ENCODE assay signal across 24 cellular contexts in the genomic region with DNA sequence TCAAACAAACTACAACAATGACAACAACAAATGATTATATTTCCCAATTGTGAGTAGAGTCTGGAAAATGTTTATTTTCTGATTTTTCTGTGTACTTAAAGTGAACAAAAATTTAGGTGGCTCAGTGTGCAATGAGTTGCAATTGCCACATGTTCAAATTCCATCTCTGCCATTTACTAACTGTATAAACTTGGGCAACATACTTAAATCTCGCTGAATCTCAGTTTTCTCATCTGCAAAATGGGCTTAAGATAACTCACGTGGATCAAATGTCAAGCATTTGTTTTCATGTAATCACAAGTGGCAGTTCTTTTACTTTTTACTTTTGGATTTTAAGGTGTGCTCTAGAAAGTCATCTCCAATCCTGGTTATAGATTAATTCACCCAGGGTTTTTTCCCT.
"Had no signal": no experiment of that assay in that cellular context is flagged by ENCODE, and none has a peak within 500 bp of the region (broad histone marks: within the 10 kb centered on the region; RNA-seq: fewer than 3 reads in every experiment).

No MANE protein-coding gene starts in this region.

- H3K27ac ChIP-seq: coronary artery, dorsolateral prefrontal cortex, epithelial cell of prostate, esophagus squamous epithelium, gastrocnemius medialis, heart right ventricle, left lung, lower lobe of right lung had no signal

- H3K9me3 ChIP-seq: esophagus squamous epithelium, gastrocnemius medialis, heart right ventricle, left lung, lower lobe of right lung, mucosa of descending colon had no signal

- H3K4me1 Mint-ChIP-seq: mesothelial cell of epicardium, naive B cell had no signal

- H3K4me3 ChIP-seq: coronary artery, dorsolateral prefrontal cortex, esophagus squamous epithelium, gastrocnemius medialis, heart right ventricle, left lung, lower lobe of right lung, mucosa of descending colon had no signal

- ATAC-seq: esophagus mucosa, gastrocnemius medialis, heart right ventricle, left cardiac atrium, left lung, left ventricle myocardium superior, lower lobe of right lung, mucosa of descending colon had no signal

- H3K27me3 ChIP-seq: esophagus squamous epithelium, gastrocnemius medialis, heart right ventricle, left lung had no signal

- H3K9me3 Mint-ChIP-seq: mesothelial cell of epicardium had no signal

- DNase-seq: dermis blood vessel endothelial cell; dorsolateral prefrontal cortex; effector CD4-positive, alpha-beta T cell; effector memory CD4-positive, alpha-beta T cell; erythroblast; esophagus squamous epithelium; foreskin fibroblast; foreskin melanocyte; gastrocnemius medialis; glutamatergic neuron; head of caudate nucleus; heart right ventricle; hippocampal formation; left cardiac atrium; left lung; left ventricle myocardium superior; lower lobe of right lung; mesenchymal stem cell; mucosa of descending colon; naive B cell had no signal

- H3K4me3 Mint-ChIP-seq: mesothelial cell of epicardium, naive B cell had no signal

- H3K27ac Mint-ChIP-seq: mesothelial cell of epicardium, naive B cell had no signal

- H3K4me1 ChIP-seq: esophagus squamous epithelium, left lung, lower lobe of right lung had no signal

- H3K36me3 ChIP-seq: esophagus squamous epithelium, gastrocnemius medialis, heart right ventricle, left lung, lower lobe of right lung had no signal

- H3K36me3 Mint-ChIP-seq: mesothelial cell of epicardium, naive B cell had no signal
